8 cellular contexts compared by ENCODE assay signal in the genomic region with DNA sequence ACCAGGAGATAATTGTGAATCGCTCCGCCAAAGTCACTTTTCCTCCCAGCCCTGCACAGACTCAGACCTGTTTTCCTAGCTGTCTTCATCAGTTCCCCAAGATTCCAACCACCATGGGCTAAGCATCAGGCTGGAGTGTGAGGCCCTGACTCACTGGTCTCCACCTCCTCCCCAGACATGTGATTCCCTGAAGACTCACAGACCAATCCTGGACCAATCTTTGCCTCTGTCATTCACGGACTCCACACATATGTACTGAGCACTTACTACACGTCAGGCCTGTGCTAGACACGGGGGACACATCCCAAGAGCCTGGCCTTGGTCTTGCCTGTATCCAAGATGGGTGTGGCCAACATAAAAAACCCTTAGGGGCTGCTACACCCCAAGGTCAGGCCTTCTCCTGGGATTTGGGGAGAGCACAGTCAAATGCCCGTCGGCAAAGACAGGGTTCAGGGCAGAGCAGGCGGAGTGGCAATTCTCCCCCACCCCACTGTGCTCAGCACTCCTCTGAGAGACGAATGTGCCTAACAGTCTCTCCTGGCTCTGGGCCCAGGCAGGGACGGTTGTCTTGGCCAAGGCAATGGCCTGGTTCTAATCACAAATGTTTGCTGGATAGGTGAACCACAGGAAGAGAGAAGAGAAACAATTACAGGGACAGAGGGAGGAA. TPM values are rescaled to one million over a fixed set of nuclear protein-coding genes. Genes with fewer than 3 reads are reported as not detected.
A peak's percentile ranks its signal among the peaks of the same experiment; 100 is the strongest.
DNase-seq lines count a peak whose midpoint lies in the region; ATAC-seq and TF ChIP-seq lines count a peak whose summit lies in the region.

No MANE protein-coding gene starts in this region.

- no peaks in the 10 kb centered on the region for H3K36me3 Mint-ChIP-seq in brain

- peak overlapping the region; percentile 89 to 99 (median 96) for H3K27ac Mint-ChIP-seq in brain

- peaks cover 4% of the 10 kb centered on the region for H3K27me3 Mint-ChIP-seq in brain

- intact Hi-C loops in left lung (cut with DNase I), result no loop called here

- peak overlapping the region; percentile 6 to 73 (median 39) for H3K4me3 Mint-ChIP-seq in brain

- H3K9me3 ChIP-seq in BE2C (no peaks in the 10 kb centered on the region), left lung (no peaks in the 10 kb centered on the region), thoracic aorta (no peaks in the 10 kb centered on the region)

- H3K4me1 ChIP-seq in BE2C, result peaks cover 78% of the 10 kb centered on the region
- peaks cover 54 to 95% of the 10 kb centered on the region in 2 donors for H3K4me1 ChIP-seq in left lung
- peaks cover 71 to 97% of the 10 kb centered on the region in 2 donors for H3K4me1 ChIP-seq in thoracic aorta (ENCODE audit: control insufficient read depth in 1 of 2, low read depth in 2 of 2)

- TF ChIP-seq CTCF in BE2C (IDR thresholded peaks at IDR 0.05; ENCODE audit: low read depth, low read length), result no peak
- TF ChIP-seq CTCF in brain (conservative IDR thresholded peaks at IDR 0.05), result no peak
- no peak for TF ChIP-seq CTCF in left lung (IDR thresholded peaks at IDR 0.05)
- no peak for TF ChIP-seq CTCF in thoracic aorta (IDR thresholded peaks at IDR 0.05)

- H3K9me3 Mint-ChIP-seq in brain, result no peaks in the 10 kb centered on the region

- ATAC-seq in left lung, result peak; percentile 11
- no peak for ATAC-seq in thoracic aorta (ENCODE audit: insufficient number of reproducible peaks, low FRiP score, low read depth)
- no peak for ATAC-seq in HG03280 (IDR thresholded peaks at IDR 0.05; ENCODE audit: unreplicated experiment)

- DNase-seq in BE2C, result peak; percentile 80
- DNase-seq in LoVo (ENCODE audit: low spot score), result peak; percentile 45
- no peak for DNase-seq in left lung
- no peak for DNase-seq in thoracic aorta (ENCODE audit: low spot score)
- no peak for DNase-seq in kidney glomerular epithelial cell (lab: John Stamatoyannopoulos, UW)
- no peak for DNase-seq in COLO668 (lab: John Stamatoyannopoulos, UW; ENCODE audit: unreplicated experiment)

- H3K27ac ChIP-seq in left lung (peak overlapping the region; percentile 25 to 73), thoracic aorta (peak overlapping the region; percentile 63 to 66)

- no peaks in the 10 kb centered on the region for H3K27me3 ChIP-seq in BE2C
- H3K27me3 ChIP-seq in left lung, result no peaks in the 10 kb centered on the region
- no peaks in the 10 kb centered on the region for H3K27me3 ChIP-seq in thoracic aorta (replicated peaks; ENCODE audit: insufficient read depth)

- no peaks in the 10 kb centered on the region for H3K36me3 ChIP-seq in BE2C
- H3K36me3 ChIP-seq in left lung, result no peaks in the 10 kb centered on the region
- H3K36me3 ChIP-seq in thoracic aorta, result no peaks in the 10 kb centered on the region

- H3K4me3 ChIP-seq in BE2C (ENCODE audit: low read depth, low read length) (peak overlapping the region; percentile 5; the same call in 1 of the 2 replicates), left lung (no peak overlapping the region), thoracic aorta (peak overlapping the region; percentile 9)

- H3K4me1 Mint-ChIP-seq in brain, result peaks cover 99% of the 10 kb centered on the region

RNA-seq across cellular contexts. Expression of a gene that starts 11.9 kb away (rescaled TPM):
- 30.7 TPM for polyA plus RNA-seq in BE2C (2012; ENCODE audit: insufficient read depth, insufficient read length, low read depth)
- 78.8 TPM for polyA plus RNA-seq in brain (ENCODE audit: insufficient read depth, low read depth, low replicate concordance)
- total RNA-seq in left lung (10 to 100 TPM; 60.7 to 67.3 TPM), thoracic aorta (10 to 100 TPM; 20.4 to 26.5 TPM)

RNA-seq across cellular contexts. Expression of a gene that starts 31.2 kb away (rescaled TPM):
- 137 TPM for polyA plus RNA-seq in BE2C (2012; ENCODE audit: insufficient read depth, insufficient read length, low read depth)
- polyA plus RNA-seq in brain (ENCODE audit: insufficient read depth, low read depth, low replicate concordance), result 144 TPM
- total RNA-seq in left lung, result 10 to 100 TPM; 38.6 to 47.6 TPM
- 10 to 100 TPM; 18.8 to 26.0 TPM for total RNA-seq in thoracic aorta

RNA-seq across cellular contexts. Expression of a gene that starts 38.3 kb away (rescaled TPM):
- 0.74 TPM for polyA plus RNA-seq in BE2C (2012; ENCODE audit: insufficient read depth, insufficient read length, low read depth)
- polyA plus RNA-seq in brain (ENCODE audit: insufficient read depth, low read depth, low replicate concordance), result 2.4 TPM
- total RNA-seq in left lung, result 1 to 10 TPM; 3.8 to 6.7 TPM
- total RNA-seq in thoracic aorta, result 1 to 10 TPM; 6.0 to 8.8 TPM

RNA-seq across cellular contexts. Expression of a gene that starts 52.0 kb away (rescaled TPM):
- 39.4 TPM for polyA plus RNA-seq in BE2C (2012; ENCODE audit: insufficient read depth, insufficient read length, low read depth)
- polyA plus RNA-seq in brain (ENCODE audit: insufficient read depth, low read depth, low replicate concordance), result 19.2 TPM
- total RNA-seq in left lung, result 10 to 100 TPM; 62.5 to 89.9 TPM
- total RNA-seq in thoracic aorta, result 10 to 100 TPM; 45.0 to 61.2 TPM

Comparison
In these comparisons a context has a peak if more than half of its experiments do, and no peak if none do; other contexts are left out.
1. DNase-seq: peak in BE2C (single experiment) and LoVo (single experiment); none in left lung (0 of 2), thoracic aorta (single experiment), kidney glomerular epithelial cell (single experiment) and COLO668 (single experiment).
2. H3K4me3 ChIP-seq: peak in BE2C (single experiment) and thoracic aorta (single experiment); none in left lung (0 of 2).